Comparison of ENCODE assay signal across 20 cellular contexts in the genomic region with DNA sequence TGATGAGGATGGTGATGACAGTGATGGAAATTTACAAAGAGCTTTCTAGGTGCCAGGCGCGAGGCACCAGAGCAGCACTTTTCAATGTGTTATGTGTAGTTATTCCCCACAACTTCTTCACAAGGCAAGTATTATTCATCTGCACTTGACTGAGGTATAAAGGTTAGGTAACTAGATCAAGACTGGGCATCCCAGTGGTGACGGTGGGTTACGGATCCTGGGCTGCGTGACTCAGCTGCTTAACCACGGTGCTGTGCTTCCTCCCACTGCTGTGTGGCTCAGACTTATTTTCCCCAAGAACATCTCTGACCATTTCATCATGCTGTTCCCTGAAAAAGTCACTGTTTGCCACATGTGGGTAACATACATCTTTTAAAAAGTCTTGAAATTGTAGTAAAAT. TPM values are rescaled to one million over a fixed set of nuclear protein-coding genes. Genes with fewer than 3 reads are reported as not detected.
DNase-seq lines count a peak whose midpoint lies in the region; ATAC-seq lines count a peak whose summit lies in the region.
"Had no signal": no experiment of that assay in that cellular context is flagged by ENCODE, and none has a peak within 500 bp of the region (broad histone marks: within the 10 kb centered on the region; RNA-seq: fewer than 3 reads in every experiment).

No MANE protein-coding gene starts in this region.

- peak; percentile 24 to 26 for DNase-seq in activated T-cell treated with anti-CD3 and anti-CD28 coated beads, Interleukin-2, amount 50 U/mL, for 72 hours
- DNase-seq in activated T-cell treated with anti-CD3 and anti-CD28 coated beads, Interleukin-2, amount 50 U/mL, for 24 hours, result no peak
- DNase-seq in HK-2 (ENCODE audit: unreplicated experiment) (peak; percentile 16), MV-4-11 (lab: John Stamatoyannopoulos, UW) (peak; percentile 38), iris pigment epithelial cell (ENCODE audit: low read depth) (peak; percentile 11), cortex of kidney (lab: John Stamatoyannopoulos, UW) (no peak), caudate nucleus (lab: John Stamatoyannopoulos, UW) (no peak)
- DNase-seq: CD4-positive, alpha-beta T cell; DMS79 treated with DMSO at 0.1 percent for 48 hours; GDM1; NCI-H1092; NCI-H2107; NCI-H226; NCI-H526; NK-92 treated with Interleukin-12 subunit alpha and Interleukin-12 subunit beta, amount 100 ng/mL, for 24 hours; OCI-M1 had no signal

- H3K27ac ChIP-seq in caudate nucleus (ENCODE audit: low read depth, low read length), result no peak overlapping the region
- H3K27ac ChIP-seq: RWPE1 had no signal

- no peaks in the 10 kb centered on the region for H3K27me3 Mint-ChIP-seq in activated T-cell treated with anti-CD3 and anti-CD28 coated beads, Interleukin-2, amount 50 U/mL, for 72 hours (ENCODE audit: low read depth)
- H3K27me3 Mint-ChIP-seq in activated T-cell treated with anti-CD3 and anti-CD28 coated beads, Interleukin-2, amount 50 U/mL, for 24 hours, result no peaks in the 10 kb centered on the region
- H3K27me3 Mint-ChIP-seq: B cell; CD4-positive, alpha-beta T cell had no signal

- no peaks in the 10 kb centered on the region for H3K4me1 Mint-ChIP-seq in activated T-cell treated with anti-CD3 and anti-CD28 coated beads, Interleukin-2, amount 50 U/mL, for 72 hours (ENCODE audit: low read depth)
- H3K4me1 Mint-ChIP-seq in activated T-cell treated with anti-CD3 and anti-CD28 coated beads, Interleukin-2, amount 50 U/mL, for 24 hours (ENCODE audit: low read depth), result peaks cover 7% of the 10 kb centered on the region
- H3K4me1 Mint-ChIP-seq: B cell had no signal

- peak; percentile 60 to 82 for ATAC-seq in activated T-cell treated with anti-CD3 and anti-CD28 coated beads, Interleukin-2, amount 50 U/mL, for 72 hours (replicated peaks in 1 of 2)
- ATAC-seq in HG03354 (IDR thresholded peaks at IDR 0.05; ENCODE audit: poor library complexity, severe bottlenecking, unreplicated experiment), result no peak

- no peak overlapping the region for H3K27ac Mint-ChIP-seq in activated T-cell treated with anti-CD3 and anti-CD28 coated beads, Interleukin-2, amount 50 U/mL, for 72 hours
- H3K27ac Mint-ChIP-seq in activated T-cell treated with anti-CD3 and anti-CD28 coated beads, Interleukin-2, amount 50 U/mL, for 24 hours, result no peak overlapping the region
- H3K27ac Mint-ChIP-seq: B cell; CD4-positive, alpha-beta T cell had no signal

- H3K4me3 Mint-ChIP-seq in activated T-cell treated with anti-CD3 and anti-CD28 coated beads, Interleukin-2, amount 50 U/mL, for 72 hours, result no peak overlapping the region
- H3K4me3 Mint-ChIP-seq in activated T-cell treated with anti-CD3 and anti-CD28 coated beads, Interleukin-2, amount 50 U/mL, for 24 hours, result no peak overlapping the region
- H3K4me3 Mint-ChIP-seq: B cell; CD4-positive, alpha-beta T cell had no signal

- H3K9me3 Mint-ChIP-seq in activated T-cell treated with anti-CD3 and anti-CD28 coated beads, Interleukin-2, amount 50 U/mL, for 72 hours, result peaks cover 0 to 2% of the 10 kb centered on the region in 2 donors
- no peaks in the 10 kb centered on the region for H3K9me3 Mint-ChIP-seq in activated T-cell treated with anti-CD3 and anti-CD28 coated beads, Interleukin-2, amount 50 U/mL, for 24 hours
- H3K9me3 Mint-ChIP-seq: CD4-positive, alpha-beta T cell had no signal

- peaks cover 2 to 8% of the 10 kb centered on the region in 2 donors for H3K36me3 Mint-ChIP-seq in activated T-cell treated with anti-CD3 and anti-CD28 coated beads, Interleukin-2, amount 50 U/mL, for 72 hours (ENCODE audit: insufficient read depth in 2 of 2)
- peaks cover 64% of the 10 kb centered on the region for H3K36me3 Mint-ChIP-seq in activated T-cell treated with anti-CD3 and anti-CD28 coated beads, Interleukin-2, amount 50 U/mL, for 24 hours (ENCODE audit: low read depth)

RNA-seq across cellular contexts. Expression of gene EDDM13, which starts 19.3 kb away (rescaled TPM):
- under 1 TPM in 1 of 2 donors, not detected in 1; 0.67 TPM for total RNA-seq in activated T-cell treated with anti-CD3 and anti-CD28 coated beads, Interleukin-2, amount 50 U/mL, for 72 hours
- total RNA-seq: B cell; CD4-positive, alpha-beta T cell; HT-29 had no signal

RNA-seq across cellular contexts. Expression of gene ZSCAN5A, which starts 22.8 kb away (rescaled TPM):
- total RNA-seq in activated T-cell treated with anti-CD3 and anti-CD28 coated beads, Interleukin-2, amount 50 U/mL, for 72 hours, result 1 to 10 TPM; 8.3 to 8.4 TPM

Comparison
In these comparisons a context has a peak if more than half of its experiments do, and no peak if none do; other contexts are left out.
1. DNase-seq: peak in activated T-cell treated with anti-CD3 and anti-CD28 coated beads, Interleukin-2, amount 50 U/mL, for 72 hours (2 of 2), HK-2 (single experiment), MV-4-11 (single experiment) and iris pigment epithelial cell (single experiment); none in activated T-cell treated with anti-CD3 and anti-CD28 coated beads, Interleukin-2, amount 50 U/mL, for 24 hours (single experiment), cortex of kidney (single experiment) and caudate nucleus (0 of 61).